In the genomic region with DNA sequence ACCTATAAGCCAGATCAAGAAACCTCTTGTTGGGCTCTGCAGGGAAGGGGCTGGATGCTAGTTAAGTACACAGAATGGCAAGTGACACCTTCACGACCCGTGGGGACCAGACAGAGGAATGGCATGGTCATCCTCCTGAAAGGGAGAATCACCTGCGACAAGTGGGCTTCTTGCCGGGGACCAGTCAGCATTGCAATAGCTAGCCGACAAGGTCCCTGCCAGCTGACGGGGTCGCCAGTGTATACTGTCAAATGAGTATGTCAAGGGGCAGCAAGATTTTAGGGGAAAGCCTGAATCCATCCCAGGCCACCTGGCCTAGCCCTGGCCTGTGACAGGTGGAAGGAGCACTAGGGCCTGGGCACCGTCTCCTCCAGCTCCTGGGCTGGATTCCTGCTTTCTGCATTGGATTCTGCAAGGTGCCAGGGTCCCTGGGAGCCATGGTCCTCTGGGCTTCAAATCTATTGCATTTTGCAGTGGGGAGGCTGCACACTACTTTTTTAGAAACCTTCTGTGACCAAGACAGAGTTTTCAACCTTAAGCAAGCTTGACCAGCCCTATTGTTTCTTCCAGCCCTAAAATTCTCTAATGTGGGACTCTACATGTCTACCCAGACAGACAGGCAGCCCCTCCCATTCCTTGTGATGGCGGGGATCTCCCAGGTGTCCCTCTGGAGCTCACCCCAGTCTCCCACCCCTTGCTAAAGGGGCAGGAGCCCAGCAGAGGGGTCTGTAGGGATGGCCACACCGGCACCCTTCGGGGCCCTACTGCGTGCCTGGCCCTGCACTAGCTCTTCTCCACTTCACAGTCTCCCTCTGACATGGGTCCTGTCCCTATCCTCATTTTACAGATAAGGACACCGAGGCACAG, we compare ENCODE assay signal across 2 cellular contexts.
A peak's percentile ranks its signal among the peaks of the same experiment; 100 is the strongest.
TF ChIP-seq lines count a peak whose summit lies in the region.

No MANE protein-coding gene starts in this region.

TF ChIP-seq in HEK293, 187 proteins besides CTCF, POLR2A, EP300 and RAD21 (continued from another document):
- TF ChIP-seq WT1 (tag by site-specific recombination; IDR thresholded peaks at IDR 0.05): no peak

TF ChIP-seq in K562, 482 proteins besides CTCF, POLR2A, EP300 and RAD21 (continued from another document):
- TF ChIP-seq, protein P1, sequence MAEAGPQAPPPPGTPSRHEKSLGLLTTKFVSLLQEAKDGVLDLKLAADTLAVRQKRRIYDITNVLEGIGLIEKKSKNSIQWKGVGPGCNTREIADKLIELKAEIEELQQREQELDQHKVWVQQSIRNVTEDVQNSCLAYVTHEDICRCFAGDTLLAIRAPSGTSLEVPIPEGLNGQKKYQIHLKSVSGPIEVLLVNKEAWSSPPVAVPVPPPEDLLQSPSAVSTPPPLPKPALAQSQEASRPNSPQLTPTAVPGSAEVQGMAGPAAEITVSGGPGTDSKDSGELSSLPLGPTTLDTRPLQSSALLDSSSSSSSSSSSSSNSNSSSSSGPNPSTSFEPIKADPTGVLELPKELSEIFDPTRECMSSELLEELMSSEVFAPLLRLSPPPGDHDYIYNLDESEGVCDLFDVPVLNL (CRISPR knock-in tag; IDR thresholded peaks at IDR 0.05; ENCODE audit: low read depth): no peak
- 0 out of 2 replicates have a peak, but pooled peaks have one; percentile 44 for TF ChIP-seq JUND (IDR thresholded peaks at IDR 0.05; ENCODE audit: borderline replicate concordance, low read depth, low read length)
- no peak for TF ChIP-seq JUND (tag; IDR thresholded peaks at IDR 0.05; ENCODE audit: borderline replicate concordance, low read depth, low read length)
- TF ChIP-seq ZBED1 (IDR thresholded peaks at IDR 0.05): no peak
- TF ChIP-seq RFX7 (CRISPR knock-in tag; IDR thresholded peaks at IDR 0.05): no peak
- TF ChIP-seq DPF2 (IDR thresholded peaks at IDR 0.05): 0 out of 2 replicates have a peak, but pooled peaks have one; percentile 35
- no peak for TF ChIP-seq FOSL1 (tag; conservative IDR thresholded peaks at IDR 0.05)
- TF ChIP-seq, protein P2, sequence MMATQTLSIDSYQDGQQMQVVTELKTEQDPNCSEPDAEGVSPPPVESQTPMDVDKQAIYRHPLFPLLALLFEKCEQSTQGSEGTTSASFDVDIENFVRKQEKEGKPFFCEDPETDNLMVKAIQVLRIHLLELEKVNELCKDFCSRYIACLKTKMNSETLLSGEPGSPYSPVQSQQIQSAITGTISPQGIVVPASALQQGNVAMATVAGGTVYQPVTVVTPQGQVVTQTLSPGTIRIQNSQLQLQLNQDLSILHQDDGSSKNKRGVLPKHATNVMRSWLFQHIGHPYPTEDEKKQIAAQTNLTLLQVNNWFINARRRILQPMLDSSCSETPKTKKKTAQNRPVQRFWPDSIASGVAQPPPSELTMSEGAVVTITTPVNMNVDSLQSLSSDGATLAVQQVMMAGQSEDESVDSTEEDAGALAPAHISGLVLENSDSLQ (IDR thresholded peaks at IDR 0.05): no peak
- TF ChIP-seq ZNF224 (CRISPR knock-in tag; IDR thresholded peaks at IDR 0.05): no peak
